ENCODE assay signal across 1 cellular context in the genomic region with DNA sequence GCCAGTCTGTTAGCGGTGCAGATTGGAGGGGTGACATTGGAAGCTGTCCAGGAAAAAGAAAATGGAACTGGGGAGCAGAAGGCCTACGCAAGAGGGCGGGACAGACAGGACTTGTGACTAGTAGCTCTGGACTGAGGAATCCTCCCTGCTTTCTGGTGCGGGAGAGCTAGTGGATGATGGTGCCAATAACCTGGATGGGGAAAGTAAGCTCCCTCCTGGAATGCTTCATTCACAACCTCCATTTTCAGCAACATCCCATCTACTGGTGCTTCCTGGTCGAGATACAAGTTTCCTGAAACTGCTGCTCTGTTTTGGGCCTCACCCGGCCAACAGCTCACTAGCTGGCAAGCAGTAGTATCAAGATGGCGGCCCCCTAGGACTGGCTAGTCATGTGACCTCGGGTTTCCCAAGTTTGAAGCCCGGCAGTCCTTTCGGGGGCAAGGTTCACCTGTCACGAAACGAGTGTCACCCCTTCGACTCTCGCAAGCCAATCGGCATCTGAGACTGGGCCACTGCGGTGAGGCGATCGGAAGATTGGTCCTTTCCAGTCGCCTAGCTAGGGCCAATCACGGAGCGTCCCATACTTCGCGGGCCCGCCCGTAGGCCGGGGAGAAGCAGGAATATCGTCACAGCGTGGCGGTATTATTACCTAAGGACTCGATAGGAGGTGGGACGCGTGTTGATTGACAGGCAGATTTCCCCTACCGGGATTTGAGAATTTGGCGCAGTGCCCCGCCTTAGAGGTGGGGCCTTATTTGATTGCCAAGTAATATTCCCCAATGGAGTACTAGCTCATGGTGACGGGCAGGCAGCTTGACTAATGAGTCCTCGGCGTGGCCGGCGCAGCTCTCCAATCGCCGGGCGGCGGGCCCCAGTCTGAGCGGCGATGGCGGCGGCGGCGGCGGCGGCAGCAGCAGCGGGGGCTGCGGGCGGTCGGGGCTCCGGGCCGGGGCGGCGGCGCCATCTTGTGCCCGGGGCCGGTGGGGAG.
A peak's percentile ranks its signal among the peaks of the same experiment; 100 is the strongest.
TF ChIP-seq lines count a peak whose summit lies in the region.

Gene PABPN1 (plus strand): TSS at position 874 of the 988 bp plus-strand sequence. CDS start 13 bp downstream, at position 887.

TF ChIP-seq in GM23338, 12 proteins besides CTCF, POLR2A, EP300 and RAD21:
- TF ChIP-seq POLR2AphosphoS5 (IDR thresholded peaks at IDR 0.05; ENCODE audit: low read depth) (peak; percentile 58), CREB1 (CRISPR knock-in tag; IDR thresholded peaks at IDR 0.05; ENCODE audit: low read depth) (peak; percentile 89)
- TF ChIP-seq, protein P1, sequence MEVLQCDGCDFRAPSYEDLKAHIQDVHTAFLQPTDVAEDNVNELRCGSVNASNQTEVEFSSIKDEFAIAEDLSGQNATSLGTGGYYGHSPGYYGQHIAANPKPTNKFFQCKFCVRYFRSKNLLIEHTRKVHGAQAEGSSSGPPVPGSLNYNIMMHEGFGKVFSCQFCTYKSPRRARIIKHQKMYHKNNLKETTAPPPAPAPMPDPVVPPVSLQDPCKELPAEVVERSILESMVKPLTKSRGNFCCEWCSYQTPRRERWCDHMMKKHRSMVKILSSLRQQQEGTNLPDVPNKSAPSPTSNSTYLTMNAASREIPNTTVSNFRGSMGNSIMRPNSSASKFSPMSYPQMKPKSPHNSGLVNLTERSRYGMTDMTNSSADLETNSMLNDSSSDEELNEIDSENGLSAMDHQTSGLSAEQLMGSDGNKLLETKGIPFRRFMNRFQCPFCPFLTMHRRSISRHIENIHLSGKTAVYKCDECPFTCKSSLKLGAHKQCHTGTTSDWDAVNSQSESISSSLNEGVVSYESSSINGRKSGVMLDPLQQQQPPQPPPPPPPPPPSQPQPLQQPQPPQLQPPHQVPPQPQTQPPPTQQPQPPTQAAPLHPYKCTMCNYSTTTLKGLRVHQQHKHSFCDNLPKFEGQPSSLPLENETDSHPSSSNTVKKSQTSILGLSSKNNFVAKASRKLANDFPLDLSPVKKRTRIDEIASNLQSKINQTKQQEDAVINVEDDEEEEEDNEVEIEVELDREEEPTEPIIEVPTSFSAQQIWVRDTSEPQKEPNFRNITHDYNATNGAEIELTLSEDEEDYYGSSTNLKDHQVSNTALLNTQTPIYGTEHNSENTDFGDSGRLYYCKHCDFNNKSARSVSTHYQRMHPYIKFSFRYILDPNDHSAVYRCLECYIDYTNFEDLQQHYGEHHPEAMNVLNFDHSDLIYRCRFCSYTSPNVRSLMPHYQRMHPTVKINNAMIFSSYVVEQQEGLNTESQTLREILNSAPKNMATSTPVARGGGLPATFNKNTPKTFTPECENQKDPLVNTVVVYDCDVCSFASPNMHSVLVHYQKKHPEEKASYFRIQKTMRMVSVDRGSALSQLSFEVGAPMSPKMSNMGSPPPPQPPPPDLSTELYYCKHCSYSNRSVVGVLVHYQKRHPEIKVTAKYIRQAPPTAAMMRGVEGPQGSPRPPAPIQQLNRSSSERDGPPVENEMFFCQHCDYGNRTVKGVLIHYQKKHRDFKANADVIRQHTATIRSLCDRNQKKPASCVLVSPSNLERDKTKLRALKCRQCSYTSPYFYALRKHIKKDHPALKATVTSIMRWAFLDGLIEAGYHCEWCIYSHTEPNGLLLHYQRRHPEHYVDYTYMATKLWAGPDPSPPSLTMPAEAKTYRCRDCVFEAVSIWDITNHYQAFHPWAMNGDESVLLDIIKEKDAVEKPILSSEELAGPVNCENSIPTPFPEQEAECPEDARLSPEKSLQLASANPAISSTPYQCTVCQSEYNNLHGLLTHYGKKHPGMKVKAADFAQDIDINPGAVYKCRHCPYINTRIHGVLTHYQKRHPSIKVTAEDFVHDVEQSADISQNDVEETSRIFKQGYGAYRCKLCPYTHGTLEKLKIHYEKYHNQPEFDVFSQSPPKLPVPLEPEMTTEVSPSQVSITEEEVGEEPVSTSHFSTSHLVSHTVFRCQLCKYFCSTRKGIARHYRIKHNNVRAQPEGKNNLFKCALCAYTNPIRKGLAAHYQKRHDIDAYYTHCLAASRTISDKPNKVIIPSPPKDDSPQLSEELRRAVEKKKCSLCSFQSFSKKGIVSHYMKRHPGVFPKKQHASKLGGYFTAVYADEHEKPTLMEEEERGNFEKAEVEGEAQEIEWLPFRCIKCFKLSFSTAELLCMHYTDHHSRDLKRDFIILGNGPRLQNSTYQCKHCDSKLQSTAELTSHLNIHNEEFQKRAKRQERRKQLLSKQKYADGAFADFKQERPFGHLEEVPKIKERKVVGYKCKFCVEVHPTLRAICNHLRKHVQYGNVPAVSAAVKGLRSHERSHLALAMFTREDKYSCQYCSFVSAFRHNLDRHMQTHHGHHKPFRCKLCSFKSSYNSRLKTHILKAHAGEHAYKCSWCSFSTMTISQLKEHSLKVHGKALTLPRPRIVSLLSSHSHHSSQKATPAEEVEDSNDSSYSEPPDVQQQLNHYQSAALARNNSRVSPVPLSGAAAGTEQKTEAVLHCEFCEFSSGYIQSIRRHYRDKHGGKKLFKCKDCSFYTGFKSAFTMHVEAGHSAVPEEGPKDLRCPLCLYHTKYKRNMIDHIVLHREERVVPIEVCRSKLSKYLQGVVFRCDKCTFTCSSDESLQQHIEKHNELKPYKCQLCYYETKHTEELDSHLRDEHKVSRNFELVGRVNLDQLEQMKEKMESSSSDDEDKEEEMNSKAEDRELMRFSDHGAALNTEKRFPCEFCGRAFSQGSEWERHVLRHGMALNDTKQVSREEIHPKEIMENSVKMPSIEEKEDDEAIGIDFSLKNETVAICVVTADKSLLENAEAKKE (CRISPR knock-in tag; IDR thresholded peaks at IDR 0.05), result no peak
- TF ChIP-seq, protein P2, sequence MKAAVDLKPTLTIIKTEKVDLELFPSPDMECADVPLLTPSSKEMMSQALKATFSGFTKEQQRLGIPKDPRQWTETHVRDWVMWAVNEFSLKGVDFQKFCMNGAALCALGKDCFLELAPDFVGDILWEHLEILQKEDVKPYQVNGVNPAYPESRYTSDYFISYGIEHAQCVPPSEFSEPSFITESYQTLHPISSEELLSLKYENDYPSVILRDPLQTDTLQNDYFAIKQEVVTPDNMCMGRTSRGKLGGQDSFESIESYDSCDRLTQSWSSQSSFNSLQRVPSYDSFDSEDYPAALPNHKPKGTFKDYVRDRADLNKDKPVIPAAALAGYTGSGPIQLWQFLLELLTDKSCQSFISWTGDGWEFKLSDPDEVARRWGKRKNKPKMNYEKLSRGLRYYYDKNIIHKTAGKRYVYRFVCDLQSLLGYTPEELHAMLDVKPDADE (IDR thresholded peaks at IDR 0.05), result peak; percentile 36; the same call in 1 of the 2 replicates
